ENCODE assay signal across 12 cellular contexts in genomic region chr7:27585781-27586447, GRCh38.
DNase-seq lines count a peak whose midpoint lies in the region; TF ChIP-seq lines count a peak whose summit lies in the region.
"Had no signal": no experiment of that assay in that cellular context is flagged by ENCODE, and none has a peak within 500 bp of the region (broad histone marks: within the 10 kb centered on the region; RNA-seq: fewer than 3 reads in every experiment).

No MANE protein-coding gene starts in this region.

- H3K27me3 ChIP-seq in OCI-LY1 (ENCODE audit: insufficient read depth, low read length), result no peaks in the 10 kb centered on the region
- no peaks in the 10 kb centered on the region for H3K27me3 ChIP-seq in prostate gland (replicated peaks; ENCODE audit: insufficient read depth)

- H2AFZ ChIP-seq in OCI-LY1 (ENCODE audit: low read length), result no peak overlapping the region

- H3K4me3 Mint-ChIP-seq in osteocyte (ENCODE audit: unreplicated experiment), result no peak overlapping the region
- H3K4me3 Mint-ChIP-seq: CD8-positive, alpha-beta memory T cell; HFFc6 had no signal

- intact Hi-C loops in prostate gland (cut with DNase I), result loop anchor here (10.0 kb wide), 1 partner anchor 189 kb away; no protein-coding TSS in a partner anchor

- H3K9me3 Mint-ChIP-seq in osteocyte (ENCODE audit: unreplicated experiment), result peaks cover 3% of the 10 kb centered on the region
- H3K9me3 Mint-ChIP-seq: CD8-positive, alpha-beta memory T cell; HFFc6 had no signal

- H3K9ac ChIP-seq in OCI-LY1 (ENCODE audit: low read length), result no peak overlapping the region; the same call in 1 of the 2 replicates

- H3K9me3 ChIP-seq in OCI-LY1 (ENCODE audit: low read length) (no peaks in the 10 kb centered on the region), prostate gland (no peaks in the 10 kb centered on the region)

- H3K4me1 Mint-ChIP-seq in osteocyte (ENCODE audit: unreplicated experiment), result peaks cover 24% of the 10 kb centered on the region
- H3K4me1 Mint-ChIP-seq: CD8-positive, alpha-beta memory T cell had no signal

- no peak for TF ChIP-seq POLR2A in prostate gland (IDR thresholded peaks at IDR 0.05)

- no peak for TF ChIP-seq CTCF in OCI-LY1 (IDR thresholded peaks at IDR 0.05; ENCODE audit: low read length)
- TF ChIP-seq CTCF in choroid plexus epithelial cell (conservative IDR thresholded peaks at IDR 0.05; ENCODE audit: low read depth, low read length), result peak; percentile 31
- TF ChIP-seq CTCF in osteocyte (IDR thresholded peaks at IDR 0.05), result peak; percentile 12
- no peak for TF ChIP-seq CTCF in prostate gland (IDR thresholded peaks at IDR 0.05)

- peaks cover 18% of the 10 kb centered on the region for H3K36me3 Mint-ChIP-seq in osteocyte (ENCODE audit: unreplicated experiment)

- no peaks in the 10 kb centered on the region for H3K27me3 Mint-ChIP-seq in osteocyte (ENCODE audit: unreplicated experiment)
- H3K27me3 Mint-ChIP-seq: CD8-positive, alpha-beta memory T cell had no signal

- DNase-seq in GF-D8 (lab: John Stamatoyannopoulos, UW) (peak; percentile 61), choroid plexus epithelial cell (ENCODE audit: low read depth) (peak; percentile 74), osteocyte (ENCODE audit: extremely low spot score, unreplicated experiment) (no peak), iPS-NIHi7 (ENCODE audit: extremely low spot score) (no peak), prostate gland (ENCODE audit: low spot score) (no peak), NCI-H1092 treated with DMSO at 0.1 percent for 48 hours (lab: John Stamatoyannopoulos, UW) (no peak)
- DNase-seq: CD8-positive, alpha-beta memory T cell; HFFc6; KBM-7; MV-4-11 had no signal

- peak overlapping the region; percentile 60 for H3K27ac Mint-ChIP-seq in osteocyte (ENCODE audit: unreplicated experiment)
- H3K27ac Mint-ChIP-seq: CD8-positive, alpha-beta memory T cell; HFFc6 had no signal

- H3F3A ChIP-seq in OCI-LY1 (ENCODE audit: insufficient read depth, low read length), result no peaks in the 10 kb centered on the region

- H3K4me2 ChIP-seq in OCI-LY1 (ENCODE audit: low read length), result no peak overlapping the region

- H3K36me3 ChIP-seq in OCI-LY1 (ENCODE audit: insufficient read depth, low read length) (peaks cover 6% of the 10 kb centered on the region; the same call in 1 of the 2 replicates), prostate gland (no peaks in the 10 kb centered on the region)

- H3K27ac ChIP-seq in OCI-LY1 (ENCODE audit: low read depth, low read length, poor library complexity, severe bottlenecking) (peak overlapping the region; percentile 83), prostate gland (no peak overlapping the region)
- H3K27ac ChIP-seq: SK-N-MC had no signal

- H3K4me3 ChIP-seq in OCI-LY1 (ENCODE audit: low read depth, low read length, poor library complexity, severe bottlenecking) (no peak overlapping the region), choroid plexus epithelial cell (ENCODE audit: low read depth, low read length) (no peak overlapping the region), prostate gland (no peak overlapping the region)
- H3K4me3 ChIP-seq: SK-N-MC had no signal

- 43% methylated on average over 2 of the region's 2 CpGs for WGBS in prostate gland

- H3K4me1 ChIP-seq in OCI-LY1 (ENCODE audit: insufficient read depth, low read length, severe bottlenecking) (peaks cover 24% of the 10 kb centered on the region), prostate gland (replicated peaks) (no peaks in the 10 kb centered on the region)

- no peaks in the 10 kb centered on the region for H4K20me1 ChIP-seq in OCI-LY1 (ENCODE audit: insufficient read depth, low read length)

- H3K79me2 ChIP-seq in OCI-LY1 (ENCODE audit: insufficient read depth, low read length), result no peaks in the 10 kb centered on the region

- H3K9me2 ChIP-seq in OCI-LY1 (ENCODE audit: low read depth, low read length), result no peaks in the 10 kb centered on the region

Comparison
In these comparisons a context has a peak if more than half of its experiments do, and no peak if none do; other contexts are left out.
1. DNase-seq: peak in GF-D8 (single experiment) and choroid plexus epithelial cell (single experiment); none in osteocyte (single experiment), iPS-NIHi7 (single experiment), prostate gland (single experiment) and NCI-H1092 treated with DMSO at 0.1 percent for 48 hours (single experiment).
2. CTCF ChIP-seq: peak in choroid plexus epithelial cell (single experiment) and osteocyte (single experiment); none in OCI-LY1 (single experiment) and prostate gland (0 of 4).